ENCODE assay signal across 31 cellular contexts in genomic region chr5:122997294-122997693, GRCh38. TPM values are rescaled to one million over a fixed set of nuclear protein-coding genes. Genes with fewer than 3 reads are reported as not detected.
DNase-seq lines count a peak whose midpoint lies in the region; ATAC-seq, FAIRE-seq and TF ChIP-seq lines count a peak whose summit lies in the region.
"Had no signal": no experiment of that assay in that cellular context is flagged by ENCODE, and none has a peak within 500 bp of the region (broad histone marks: within the 10 kb centered on the region; RNA-seq: fewer than 3 reads in every experiment).

No MANE protein-coding gene starts in this region.

- peak overlapping the region; percentile 48 for H3K27ac Mint-ChIP-seq in endodermal cell
- no peak overlapping the region for H3K27ac Mint-ChIP-seq in stimulated activated memory B cell treated with anti-CD40 and anti-IgM and Interleukin-4, amounts not matched to agents 10 μg/mL and 1 μg/mL and 100 μg/mL, for 72 hours
- H3K27ac Mint-ChIP-seq: activated CD8-positive, alpha-beta memory T cell treated with anti-CD3 and anti-CD28 coated beads, Interleukin-2, amount 10 ng/mL, durations not matched to agents 7 days and 5 days; activated naive CD8-positive, alpha-beta T cell treated with anti-CD3 and anti-CD28 coated beads, Interleukin-2, amount 50 U/mL, for 24 hours; activated T-cell treated with anti-CD3 and anti-CD28 coated beads, Interleukin-2, amount 50 U/mL, for 72 hours; mesothelial cell of epicardium; T-cell had no signal

- TF ChIP-seq CTCF in endodermal cell (conservative IDR thresholded peaks at IDR 0.05) (no peak), GM13977 (IDR thresholded peaks at IDR 0.05; ENCODE audit: extremely low read depth, insufficient read depth, missing control alignments) (no peak), kidney (IDR thresholded peaks at IDR 0.05; ENCODE audit: borderline replicate concordance, extremely low read depth, insufficient read depth) (no peak)

- in situ Hi-C loops in GM13977 (cut with MboI; ENCODE audit: low pct_unique_long_range_greater_than_20kb, low sequenced_read_pairs, unreplicated experiment), result no loop called here

- H3K36me3 Mint-ChIP-seq in endodermal cell (ENCODE audit: low read depth), result peaks cover 9% of the 10 kb centered on the region
- no peaks in the 10 kb centered on the region for H3K36me3 Mint-ChIP-seq in stimulated activated memory B cell treated with anti-CD40 and anti-IgM and Interleukin-4, amounts not matched to agents 10 μg/mL and 1 μg/mL and 100 μg/mL, for 72 hours
- H3K36me3 Mint-ChIP-seq: activated CD8-positive, alpha-beta memory T cell treated with anti-CD3 and anti-CD28 coated beads, Interleukin-2, amount 10 ng/mL, durations not matched to agents 7 days and 5 days had no signal

- H3K36me3 ChIP-seq in endodermal cell (ENCODE audit: control insufficient read depth, insufficient read depth, low read length) (peaks cover 5% of the 10 kb centered on the region), kidney (ENCODE audit: control insufficient read depth in 1 of 2, insufficient read depth in 2 of 2, low read length in 2 of 2) (no peaks in the 10 kb centered on the region)
- H3K36me3 ChIP-seq: colonic mucosa, neutrophil had no signal

- H3K9me3 Mint-ChIP-seq in endodermal cell, result no peaks in the 10 kb centered on the region
- H3K9me3 Mint-ChIP-seq in stimulated activated memory B cell treated with anti-CD40 and anti-IgM and Interleukin-4, amounts not matched to agents 10 μg/mL and 1 μg/mL and 100 μg/mL, for 72 hours, result no peaks in the 10 kb centered on the region
- H3K9me3 Mint-ChIP-seq: activated naive CD8-positive, alpha-beta T cell treated with anti-CD3 and anti-CD28 coated beads, Interleukin-2, amount 50 U/mL, for 24 hours; activated T-cell treated with anti-CD3 and anti-CD28 coated beads, Interleukin-2, amount 50 U/mL, for 72 hours; mesothelial cell of epicardium; T-cell had no signal

- H3K4me1 ChIP-seq in endodermal cell (ENCODE audit: control insufficient read depth, insufficient read depth, low read length) (no peaks in the 10 kb centered on the region), kidney (ENCODE audit: control insufficient read depth in 1 of 2, insufficient read depth in 1 of 2, low read depth in 1 of 2, low read length in 2 of 2) (no peaks in the 10 kb centered on the region)
- H3K4me1 ChIP-seq: BLaER1 treated with 17β-estradiol and CSF1 and Interleukin-3, amounts not matched to agents 10 nM and 100 nM; colonic mucosa; testis had no signal

- DNase-seq in COR-L47 (lab: John Stamatoyannopoulos, UW) (peak; percentile 45), DMS53 treated with DMSO at 0.1 percent for 48 hours (lab: John Stamatoyannopoulos, UW; ENCODE audit: unreplicated experiment) (peak; percentile 37), NCI-H69 (lab: John Stamatoyannopoulos, UW) (peak; percentile 73), endodermal cell (no peak), GM13977 (ENCODE audit: low spot score) (no peak), kidney (no peak)
- DNase-seq: activated CD8-positive, alpha-beta memory T cell treated with anti-CD3 and anti-CD28 coated beads, Interleukin-2, amount 10 ng/mL, durations not matched to agents 7 days and 5 days; activated naive CD8-positive, alpha-beta T cell treated with anti-CD3 and anti-CD28 coated beads, Interleukin-2, amount 50 U/mL, for 24 hours; activated T-cell treated with anti-CD3 and anti-CD28 coated beads, Interleukin-2, amount 50 U/mL, for 72 hours; colonic mucosa; DND-41; effector CD8-positive, alpha-beta T cell; GM23248; islet precursor cell; KG1; NCI-H1436; NCI-H526; right cardiac atrium; stimulated activated CD4-positive, alpha-beta T cell treated with anti-CD3 and anti-CD28 coated beads, Interleukin-1b, Interleukin-23, amount 100 ng/mL, for 48 hours; stimulated activated naive CD8-positive, alpha-beta T cell treated with anti-CD3 and anti-CD28 coated beads, Interleukin-15, Interleukin-2, amounts not matched to agents 100 U/mL and 50 U/mL, for 24 hours; T-cell; testis had no signal

- H3K27ac ChIP-seq in endodermal cell (ENCODE audit: low read depth, low read length) (no peak overlapping the region), kidney (ENCODE audit: low read depth in 2 of 2, low read length in 2 of 2) (no peak overlapping the region)
- H3K27ac ChIP-seq: BLaER1 treated with 17β-estradiol and CSF1 and Interleukin-3, amounts not matched to agents 10 nM and 100 nM; colonic mucosa; epithelial cell of prostate; GM23248; neutrophil; RWPE1; testis had no signal

- H3K9ac ChIP-seq in endodermal cell (ENCODE audit: extremely low read depth, low read length, poor library complexity, severe bottlenecking) (no peak overlapping the region), kidney (ENCODE audit: low read length in 2 of 2) (no peak overlapping the region)
- H3K9ac ChIP-seq: BLaER1 treated with 17β-estradiol and CSF1 and Interleukin-3, amounts not matched to agents 10 nM and 100 nM; GM23248 had no signal

- H3K9me3 ChIP-seq in endodermal cell (ENCODE audit: control insufficient read depth, low read length) (no peaks in the 10 kb centered on the region), kidney (ENCODE audit: control insufficient read depth in 1 of 2, low read length in 2 of 2) (no peaks in the 10 kb centered on the region)
- H3K9me3 ChIP-seq: BLaER1 treated with 17β-estradiol and CSF1 and Interleukin-3, amounts not matched to agents 10 nM and 100 nM; colonic mucosa; neutrophil; testis had no signal

- intact Hi-C loops in kidney (cut with DNase I), result no loop called here

- H3K4me3 Mint-ChIP-seq in endodermal cell, result no peak overlapping the region
- H3K4me3 Mint-ChIP-seq in stimulated activated memory B cell treated with anti-CD40 and anti-IgM and Interleukin-4, amounts not matched to agents 10 μg/mL and 1 μg/mL and 100 μg/mL, for 72 hours, result no peak overlapping the region
- H3K4me3 Mint-ChIP-seq: activated CD8-positive, alpha-beta memory T cell treated with anti-CD3 and anti-CD28 coated beads, Interleukin-2, amount 10 ng/mL, durations not matched to agents 7 days and 5 days; activated naive CD8-positive, alpha-beta T cell treated with anti-CD3 and anti-CD28 coated beads, Interleukin-2, amount 50 U/mL, for 24 hours; activated T-cell treated with anti-CD3 and anti-CD28 coated beads, Interleukin-2, amount 50 U/mL, for 72 hours; mesothelial cell of epicardium; T-cell had no signal

- no peaks in the 10 kb centered on the region for H3K27me3 Mint-ChIP-seq in endodermal cell (ENCODE audit: insufficient read depth)
- H3K27me3 Mint-ChIP-seq in stimulated activated memory B cell treated with anti-CD40 and anti-IgM and Interleukin-4, amounts not matched to agents 10 μg/mL and 1 μg/mL and 100 μg/mL, for 72 hours, result no peaks in the 10 kb centered on the region
- H3K27me3 Mint-ChIP-seq: activated CD8-positive, alpha-beta memory T cell treated with anti-CD3 and anti-CD28 coated beads, Interleukin-2, amount 10 ng/mL, durations not matched to agents 7 days and 5 days; activated naive CD8-positive, alpha-beta T cell treated with anti-CD3 and anti-CD28 coated beads, Interleukin-2, amount 50 U/mL, for 24 hours; T-cell had no signal

- H3K27me3 ChIP-seq in endodermal cell (ENCODE audit: control insufficient read depth, insufficient read depth, low read length, poor library complexity, severe bottlenecking), result no peaks in the 10 kb centered on the region
- H3K27me3 ChIP-seq: BLaER1 treated with 17β-estradiol and CSF1 and Interleukin-3, amounts not matched to agents 10 nM and 100 nM; colonic mucosa; neutrophil; testis had no signal

- WGBS in endodermal cell (ENCODE audit: insufficient coverage in 1 of 2, insufficient read length in 1 of 2), 2 experiments, result 43 to 45% methylated on average over 7 of the region's 7 CpGs

- H3K4me1 Mint-ChIP-seq in endodermal cell, result peaks cover 13% of the 10 kb centered on the region
- H3K4me1 Mint-ChIP-seq in stimulated activated memory B cell treated with anti-CD40 and anti-IgM and Interleukin-4, amounts not matched to agents 10 μg/mL and 1 μg/mL and 100 μg/mL, for 72 hours, result no peaks in the 10 kb centered on the region
- H3K4me1 Mint-ChIP-seq: activated CD8-positive, alpha-beta memory T cell treated with anti-CD3 and anti-CD28 coated beads, Interleukin-2, amount 10 ng/mL, durations not matched to agents 7 days and 5 days; activated naive CD8-positive, alpha-beta T cell treated with anti-CD3 and anti-CD28 coated beads, Interleukin-2, amount 50 U/mL, for 24 hours had no signal

- H3K4me3 ChIP-seq in endodermal cell (ENCODE audit: low read length) (no peak overlapping the region), kidney (ENCODE audit: low read length in 2 of 2) (no peak overlapping the region)
- H3K4me3 ChIP-seq: BLaER1 treated with 17β-estradiol and CSF1 and Interleukin-3, amounts not matched to agents 10 nM and 100 nM; colonic mucosa; GM23248; testis had no signal

- no peak for FAIRE-seq in kidney (lab: Jason Lieb, UNC)
- FAIRE-seq: HTR-8/SVneo had no signal

- no peak for ATAC-seq in HG03378 (IDR thresholded peaks at IDR 0.05; ENCODE audit: unreplicated experiment)
- ATAC-seq in stimulated activated memory B cell treated with anti-CD40 and anti-IgM and Interleukin-4, amounts not matched to agents 10 μg/mL and 1 μg/mL and 100 μg/mL, for 72 hours, result no peak
- ATAC-seq: activated CD8-positive, alpha-beta memory T cell treated with anti-CD3 and anti-CD28 coated beads, Interleukin-2, amount 10 ng/mL, durations not matched to agents 7 days and 5 days; activated naive CD8-positive, alpha-beta T cell treated with anti-CD3 and anti-CD28 coated beads, Interleukin-2, amount 50 U/mL, for 24 hours; activated T-cell treated with anti-CD3 and anti-CD28 coated beads, Interleukin-2, amount 50 U/mL, for 72 hours; right cardiac atrium; stimulated activated naive CD8-positive, alpha-beta T cell treated with anti-CD3 and anti-CD28 coated beads, Interleukin-15, Interleukin-2, amounts not matched to agents 100 U/mL and 50 U/mL, for 24 hours; T-cell had no signal

RNA-seq across cellular contexts. Expression of gene PPIC, which starts 39.2 kb away (rescaled TPM):
- total RNA-seq in endodermal cell (10 to 100 TPM; 25.7 to 36.4 TPM), kidney (46.1 TPM)
- 7.3 TPM for polyA plus RNA-seq in endodermal cell (2013, experiment 1 of 2)
- 8.8 TPM for polyA plus RNA-seq in endodermal cell (2013, experiment 2 of 2)
- polyA plus RNA-seq in kidney (ENCODE audit: insufficient read depth, low read depth, low replicate concordance), result 49.5 TPM
- total RNA-seq: activated CD8-positive, alpha-beta memory T cell treated with anti-CD3 and anti-CD28 coated beads, Interleukin-2, amount 10 ng/mL, durations not matched to agents 7 days and 5 days; activated T-cell treated with anti-CD3 and anti-CD28 coated beads, Interleukin-2, amount 50 U/mL, for 72 hours; OCI-LY7 had no signal

Comparison
In these comparisons a context has a peak if more than half of its experiments do, and no peak if none do; other contexts are left out.
1. DNase-seq: peak in COR-L47 (single experiment), DMS53 treated with DMSO at 0.1 percent for 48 hours (single experiment) and NCI-H69 (single experiment); none in endodermal cell (single experiment), GM13977 (single experiment) and kidney (single experiment).